In the genomic region with DNA sequence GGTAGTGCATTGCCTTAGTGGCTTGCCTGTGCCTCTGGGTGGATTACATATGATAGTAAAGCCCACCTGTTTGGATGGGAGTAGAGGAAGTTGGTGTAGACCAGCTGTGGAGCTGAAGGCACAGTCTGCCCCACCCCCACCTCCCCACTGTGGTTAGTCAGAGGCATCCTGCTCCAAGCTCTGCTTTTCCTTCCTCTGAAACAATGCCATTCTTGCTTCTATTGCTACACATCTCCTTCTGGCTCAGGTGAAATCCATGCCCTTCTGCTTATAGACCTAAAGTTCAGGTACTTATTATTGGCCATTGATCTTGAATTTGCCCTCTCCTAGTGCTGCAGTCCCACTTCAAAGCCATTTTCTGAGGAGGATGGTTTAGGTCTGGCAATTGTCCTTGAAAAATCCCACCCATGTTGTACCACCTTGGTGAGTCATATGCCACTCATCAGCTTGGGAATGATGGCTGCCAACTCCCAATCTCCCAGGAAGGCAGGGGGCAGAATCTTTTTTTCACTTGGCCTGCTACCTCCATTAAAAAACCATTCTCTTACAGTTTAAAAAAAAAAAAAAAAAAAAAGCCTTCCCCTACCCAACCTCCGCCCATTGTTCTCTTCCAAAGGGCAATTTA, we compare ENCODE assay signal across 19 cellular contexts. TPM values are rescaled to one million over a fixed set of nuclear protein-coding genes. Genes with fewer than 3 reads are reported as not detected.
DNase-seq lines count a peak whose midpoint lies in the region; ATAC-seq and TF ChIP-seq lines count a peak whose summit lies in the region.
"Had no signal": no experiment of that assay in that cellular context is flagged by ENCODE, and none has a peak within 500 bp of the region (broad histone marks: within the 10 kb centered on the region; RNA-seq: fewer than 3 reads in every experiment).

No MANE protein-coding gene starts in this region.

- H3K27ac ChIP-seq in breast epithelium (no peak overlapping the region), OCI-LY7 (ENCODE audit: low read depth, low read length, poor library complexity, severe bottlenecking) (no peak overlapping the region), right cardiac atrium (ENCODE audit: low read length) (no peak overlapping the region)
- H3K27ac ChIP-seq: VCaP had no signal

- H3K36me3 Mint-ChIP-seq in MCF 10A (ENCODE audit: insufficient read depth, unreplicated experiment), result peaks cover 83% of the 10 kb centered on the region
- peaks cover 67% of the 10 kb centered on the region for H3K36me3 Mint-ChIP-seq in stimulated activated effector memory CD8-positive, alpha-beta T cell treated with anti-CD3 and anti-CD28 coated beads, Interleukin-12 subunit alpha, Interleukin-12 subunit beta, amount 100 ng/mL, for 72 hours
- H3K36me3 Mint-ChIP-seq in effector memory CD8-positive, alpha-beta T cell (ENCODE audit: insufficient read depth), result peaks cover 52% of the 10 kb centered on the region

- H3K79me2 ChIP-seq in OCI-LY7 (ENCODE audit: insufficient read depth, low read depth, low read length), result no peaks in the 10 kb centered on the region

- H4K20me1 ChIP-seq in OCI-LY7 (ENCODE audit: insufficient read depth, low read length), result no peaks in the 10 kb centered on the region

- H3K4me1 ChIP-seq in breast epithelium (no peaks in the 10 kb centered on the region), OCI-LY7 (ENCODE audit: insufficient read depth, low read length, poor library complexity, severe bottlenecking) (peaks cover 9% of the 10 kb centered on the region), right cardiac atrium (ENCODE audit: control insufficient read depth, insufficient read depth, low read length) (no peaks in the 10 kb centered on the region)

- BruUV-seq in MCF 10A (replicated peaks; lab: Mats Ljungman, UMichigan) (no TSS peak), OCI-LY7 (replicated peaks; lab: Mats Ljungman, UMichigan) (no TSS peak)

- no peaks in the 10 kb centered on the region for H3K9me3 ChIP-seq in breast epithelium
- H3K9me3 ChIP-seq in OCI-LY7 (ENCODE audit: low read length), result no peaks in the 10 kb centered on the region
- H3K9me3 ChIP-seq in right cardiac atrium (ENCODE audit: control insufficient read depth, low read length), result no peaks in the 10 kb centered on the region

- H3K9me2 ChIP-seq in OCI-LY7 (ENCODE audit: insufficient read depth, low read length), result no peaks in the 10 kb centered on the region

- POLR2A ChIA-PET in MCF 10A (lab: Yijun Ruan, JAX), result no interaction called here
- POLR2A ChIA-PET in OCI-LY7 (lab: Charles Lee), result interaction anchor here (0.6 to 1.0 kb wide), 2 partner anchors 13 to 674 kb away, joined by 3 to 4 read pairs; no protein-coding TSS in a partner anchor

- no peak for ATAC-seq in stimulated activated effector memory CD8-positive, alpha-beta T cell treated with anti-CD3 and anti-CD28 coated beads, Interleukin-12 subunit alpha, Interleukin-12 subunit beta, amount 100 ng/mL, for 72 hours
- no peak for ATAC-seq in right cardiac atrium
- ATAC-seq in effector memory CD8-positive, alpha-beta T cell (replicated peaks), result no peak
- ATAC-seq: K562 had no signal

- H3K27me3 ChIP-seq in breast epithelium (no peaks in the 10 kb centered on the region), right cardiac atrium (ENCODE audit: control insufficient read depth, insufficient read depth) (no peaks in the 10 kb centered on the region)

- no peaks in the 10 kb centered on the region for H3K9me3 Mint-ChIP-seq in MCF 10A (ENCODE audit: unreplicated experiment)
- no peaks in the 10 kb centered on the region for H3K9me3 Mint-ChIP-seq in stimulated activated effector memory CD8-positive, alpha-beta T cell treated with anti-CD3 and anti-CD28 coated beads, Interleukin-12 subunit alpha, Interleukin-12 subunit beta, amount 100 ng/mL, for 72 hours
- H3K9me3 Mint-ChIP-seq in effector memory CD8-positive, alpha-beta T cell, result no peaks in the 10 kb centered on the region

- 100% methylated on average over 1 of the region's 1 CpG for WGBS in right cardiac atrium

- CTCF ChIA-PET in MCF 10A (lab: Yijun Ruan, JAX) (interaction anchor here (0.7 to 1.5 kb wide), 2 partner anchors 10 to 16 kb away, joined by 3 read pairs; no protein-coding TSS in a partner anchor), OCI-LY7 (lab: Charles Lee; ENCODE audit: unreplicated experiment) (no interaction called here)

- no peak for TF ChIP-seq CTCF in MCF 10A (IDR thresholded peaks at IDR 0.05; ENCODE audit: unreplicated experiment)
- TF ChIP-seq CTCF in breast epithelium (IDR thresholded peaks at IDR 0.05), result no peak
- TF ChIP-seq CTCF in OCI-LY7 (conservative IDR thresholded peaks at IDR 0.05; ENCODE audit: low read length), result no peak

- peaks cover 9% of the 10 kb centered on the region for H3K4me1 Mint-ChIP-seq in MCF 10A (ENCODE audit: insufficient read depth, unreplicated experiment)
- no peaks in the 10 kb centered on the region for H3K4me1 Mint-ChIP-seq in stimulated activated effector memory CD8-positive, alpha-beta T cell treated with anti-CD3 and anti-CD28 coated beads, Interleukin-12 subunit alpha, Interleukin-12 subunit beta, amount 100 ng/mL, for 72 hours
- H3K4me1 Mint-ChIP-seq in effector memory CD8-positive, alpha-beta T cell (ENCODE audit: low read depth in 2 of 2), result peaks cover 2 to 5% of the 10 kb centered on the region in 2 donors

- no peak overlapping the region for H3K4me3 Mint-ChIP-seq in MCF 10A (ENCODE audit: unreplicated experiment)
- no peak overlapping the region for H3K4me3 Mint-ChIP-seq in stimulated activated effector memory CD8-positive, alpha-beta T cell treated with anti-CD3 and anti-CD28 coated beads, Interleukin-12 subunit alpha, Interleukin-12 subunit beta, amount 100 ng/mL, for 72 hours
- H3K4me3 Mint-ChIP-seq in effector memory CD8-positive, alpha-beta T cell, result no peak overlapping the region

- intact Hi-C loops in MCF 10A (cut with micrococcal nuclease) (no loop called here), breast epithelium (cut with DNase I; ENCODE audit: low total_unique reads) (no loop called here), OCI-LY7 (cut with micrococcal nuclease; ENCODE audit: unreplicated experiment) (no loop called here), right cardiac atrium (cut with DNase I) (no loop called here)

- no peak overlapping the region for H3K4me2 ChIP-seq in OCI-LY7 (ENCODE audit: low read length)

- H3K4me3 ChIP-seq in breast epithelium, result no peak overlapping the region
- H3K4me3 ChIP-seq in OCI-LY7 (ENCODE audit: low read depth, low read length, poor library complexity, severe bottlenecking), result no peak overlapping the region
- H3K4me3 ChIP-seq in right cardiac atrium (ENCODE audit: low read length), result no peak overlapping the region
- H3K4me3 ChIP-seq: K562 had no signal

- no peak overlapping the region for H2AFZ ChIP-seq in OCI-LY7 (ENCODE audit: low read length)

- DNase-seq in MCF 10A (ENCODE audit: unreplicated experiment), result peak; percentile 68
- DNase-seq in breast epithelium (ENCODE audit: low spot score in 2 of 2), result no peak
- DNase-seq in OCI-LY7 (ENCODE audit: low spot score), result peak; percentile 43
- peak; percentile 75 for DNase-seq in dermis blood vessel endothelial cell
- no peak for DNase-seq in stimulated activated effector memory CD8-positive, alpha-beta T cell treated with anti-CD3 and anti-CD28 coated beads, Interleukin-12 subunit alpha, Interleukin-12 subunit beta, amount 100 ng/mL, for 72 hours (ENCODE audit: low spot score in 2 of 2)
- no peak for DNase-seq in right cardiac atrium
- no peak for DNase-seq in effector memory CD8-positive, alpha-beta T cell
- DNase-seq in ecto neural progenitor cell (ENCODE audit: low spot score), result no peak
- DNase-seq: aorta; effector CD8-positive, alpha-beta T cell; kidney; NCI-H187 treated with DMSO at 0.1 percent for 48 hours; NCI-H748 treated with DMSO at 0.1 percent for 48 hours; posterior cingulate gyrus; SHP77 had no signal

- no peak overlapping the region for H3K27ac Mint-ChIP-seq in MCF 10A (ENCODE audit: low read depth, unreplicated experiment)
- peak overlapping the region; percentile 74 for H3K27ac Mint-ChIP-seq in stimulated activated effector memory CD8-positive, alpha-beta T cell treated with anti-CD3 and anti-CD28 coated beads, Interleukin-12 subunit alpha, Interleukin-12 subunit beta, amount 100 ng/mL, for 72 hours
- H3K27ac Mint-ChIP-seq in effector memory CD8-positive, alpha-beta T cell, result peak overlapping the region in 1 of 2 donors; percentile 64

- H3K27me3 Mint-ChIP-seq in MCF 10A (ENCODE audit: insufficient read depth, unreplicated experiment), result no peaks in the 10 kb centered on the region
- no peaks in the 10 kb centered on the region for H3K27me3 Mint-ChIP-seq in effector memory CD8-positive, alpha-beta T cell

- peaks cover 15% of the 10 kb centered on the region for H3K36me3 ChIP-seq in breast epithelium
- H3K36me3 ChIP-seq in OCI-LY7 (ENCODE audit: insufficient read depth, low read length), result peaks cover 73% of the 10 kb centered on the region

- TF ChIP-seq POLR2A in breast epithelium (IDR thresholded peaks at IDR 0.05), result no peak

RNA-seq across cellular contexts. Expression of a gene that starts 6.7 kb away (rescaled TPM):
- 61.8 and 64.8 TPM in 2 replicates for total RNA-seq in MCF 10A (2022)
- total RNA-seq in breast epithelium, result 10 to 100 TPM; 38.7 to 51.8 (median 45.8) TPM
- total RNA-seq in OCI-LY7 (2014; rRNA removed; shearing (Covaris generic)), result 42.0 and 47.5 TPM in 2 replicates
- total RNA-seq in OCI-LY7 (2022), result 46.4 and 47.3 TPM in 2 replicates
- 83.7 and 93.6 TPM in 2 replicates for total RNA-seq in dermis blood vessel endothelial cell
- 10 to 100 TPM; 18.5 to 29.4 (median 21.2) TPM for total RNA-seq in right cardiac atrium
- 13.8 TPM for polyA plus RNA-seq in right cardiac atrium

RNA-seq across cellular contexts. Expression of a gene that starts 27.7 kb away (rescaled TPM):
- total RNA-seq in MCF 10A (2022) (0.91 and 1.7 TPM in 2 replicates), breast epithelium (1 to 10 TPM; 1.4 to 5.2 (median 4.1) TPM), OCI-LY7 (2022) (53.4 and 54.4 TPM in 2 replicates), dermis blood vessel endothelial cell (10.8 and 16.8 TPM in 2 replicates), right cardiac atrium (10 to 100 TPM in 3 of 4 donors, 1 to 10 TPM in 1; 8.0 to 18.4 (median 14.5) TPM)
- total RNA-seq in OCI-LY7 (2014; rRNA removed; shearing (Covaris generic)), result 28.3 and 32.8 TPM in 2 replicates
- 26.9 TPM for polyA plus RNA-seq in right cardiac atrium

RNA-seq across cellular contexts. Expression of a gene that starts 32.7 kb away (rescaled TPM):
- total RNA-seq in MCF 10A (2022) (1.8 and 1.9 TPM in 2 replicates), breast epithelium (1 to 10 TPM; 1.8 to 3.5 (median 2.3) TPM), OCI-LY7 (2022) (8.0 and 8.4 TPM in 2 replicates), dermis blood vessel endothelial cell (1.0 and 1.2 TPM in 2 replicates), right cardiac atrium (1 to 10 TPM in 3 of 4 donors, under 1 TPM in 1; 0.81 to 1.5 (median 1.5) TPM)
- 12.1 and 14.5 TPM in 2 replicates for total RNA-seq in OCI-LY7 (2014; rRNA removed; shearing (Covaris generic))
- polyA plus RNA-seq in right cardiac atrium, result 1.00 TPM

RNA-seq across cellular contexts. Expression of a gene that starts 36.2 kb away (rescaled TPM):
- total RNA-seq in MCF 10A (2022) (not detected in 2 replicates), breast epithelium (under 1 TPM in 1 of 3 donors, not detected in 2; 0.33 TPM), OCI-LY7 (2022) (0.26 and 0.29 TPM in 2 replicates), dermis blood vessel endothelial cell (not detected in 2 replicates), right cardiac atrium (not detected)
- total RNA-seq in OCI-LY7 (2014; rRNA removed; shearing (Covaris generic)), result 0.06 and 0.15 TPM in 2 replicates
- 0.05 TPM for polyA plus RNA-seq in right cardiac atrium
- total RNA-seq: aorta, K562, kidney, mucosa of gallbladder, urinary bladder had no signal
- polyA plus RNA-seq: aorta, K562, urinary bladder had no signal

RNA-seq across cellular contexts. Expression of a gene that starts 49.4 kb away (rescaled TPM):
- total RNA-seq in MCF 10A (2022), result 22.2 and 27.3 TPM in 2 replicates
- 10 to 100 TPM in 2 of 3 donors, 1 to 10 TPM in 1; 5.8 to 20.6 (median 13.4) TPM for total RNA-seq in breast epithelium
- 14.9 and 17.1 TPM in 2 replicates for total RNA-seq in OCI-LY7 (2014; rRNA removed; shearing (Covaris generic))
- 17.5 and 24.5 TPM in 2 replicates for total RNA-seq in OCI-LY7 (2022)
- 9.2 and 12.3 TPM in 2 replicates for total RNA-seq in dermis blood vessel endothelial cell
- total RNA-seq in right cardiac atrium, result 10 to 100 TPM in 3 of 4 donors, 1 to 10 TPM in 1; 9.1 to 14.4 (median 13.9) TPM
- 13.6 TPM for polyA plus RNA-seq in right cardiac atrium

Comparison
In these comparisons a context has a peak if more than half of its experiments do, and no peak if none do; other contexts are left out.
1. DNase-seq: peak in MCF 10A (single experiment), OCI-LY7 (single experiment) and dermis blood vessel endothelial cell (single experiment); none in breast epithelium (0 of 2), stimulated activated effector memory CD8-positive, alpha-beta T cell treated with anti-CD3 and anti-CD28 coated beads, Interleukin-12 subunit alpha, Interleukin-12 subunit beta, amount 100 ng/mL, for 72 hours (0 of 2), right cardiac atrium (0 of 3), effector memory CD8-positive, alpha-beta T cell (0 of 3) and ecto neural progenitor cell (single experiment).